In genomic region chr10:49518982-49519578, GRCh38 we compare ENCODE assay signal across 9 cellular contexts.
DNase-seq lines count a peak whose midpoint lies in the region; ATAC-seq and TF ChIP-seq lines count a peak whose summit lies in the region.
"Had no signal": no experiment of that assay in that cellular context is flagged by ENCODE, and none has a peak within 500 bp of the region (broad histone marks: within the 10 kb centered on the region; RNA-seq: fewer than 3 reads in every experiment).

No MANE protein-coding gene starts in this region.

- no CpG with 5 or more reads among the region's 3 CpGs for WGBS in iPS DF 6.9 (ENCODE audit: insufficient coverage, insufficient read length)

- TF ChIP-seq CTCF in astrocyte of the spinal cord (IDR thresholded peaks at IDR 0.05; ENCODE audit: low read depth, low read length): peak; percentile 68

- DNase-seq in DMS153 treated with DMSO at 0.1 percent for 48 hours (lab: John Stamatoyannopoulos, UW; ENCODE audit: unreplicated experiment) (peak; percentile 1), DMS153 (lab: John Stamatoyannopoulos, UW) (no peak), NCI-H345 treated with DMSO at 0.1 percent for 48 hours (lab: John Stamatoyannopoulos, UW; ENCODE audit: unreplicated experiment) (peak; percentile 17), astrocyte of the spinal cord (ENCODE audit: low read depth, low spot score) (peak; percentile 52), iPS DF 6.9 (ENCODE audit: low read depth, low spot score) (peak; percentile 33)

- H3K36me3 ChIP-seq in iPS DF 6.9 (ENCODE audit: control insufficient read depth, insufficient read depth, low read length): no peaks in the 10 kb centered on the region

- no peaks in the 10 kb centered on the region for H3K9me3 Mint-ChIP-seq in stimulated activated memory B cell treated with anti-CD40 and anti-IgM and Interleukin-4, amounts not matched to agents 10 μg/mL and 1 μg/mL and 100 μg/mL, for 72 hours

- H3K27me3 Mint-ChIP-seq in stimulated activated memory B cell treated with anti-CD40 and anti-IgM and Interleukin-4, amounts not matched to agents 10 μg/mL and 1 μg/mL and 100 μg/mL, for 72 hours: no peaks in the 10 kb centered on the region

- H3K4me3 ChIP-seq in astrocyte of the spinal cord (ENCODE audit: low read depth, low read length) (no peak overlapping the region), iPS DF 6.9 (ENCODE audit: low read length) (no peak overlapping the region)
- H3K4me3 ChIP-seq: BLaER1 had no signal

- H3K27ac ChIP-seq in iPS DF 6.9 (ENCODE audit: low read length): no peak overlapping the region
- H3K27ac ChIP-seq: BLaER1 had no signal

- no peaks in the 10 kb centered on the region for H3K4me1 ChIP-seq in iPS DF 6.9 (ENCODE audit: control insufficient read depth, insufficient read depth, low read length)

- ATAC-seq in GM21529 (IDR thresholded peaks at IDR 0.05; ENCODE audit: unreplicated experiment) (peak; percentile 58), HG03469 (IDR thresholded peaks at IDR 0.05; ENCODE audit: unreplicated experiment) (no peak)
- peak; percentile 65 for ATAC-seq in stimulated activated memory B cell treated with anti-CD40 and anti-IgM and Interleukin-4, amounts not matched to agents 10 μg/mL and 1 μg/mL and 100 μg/mL, for 72 hours

- H3K36me3 Mint-ChIP-seq in stimulated activated memory B cell treated with anti-CD40 and anti-IgM and Interleukin-4, amounts not matched to agents 10 μg/mL and 1 μg/mL and 100 μg/mL, for 72 hours: peaks cover 68% of the 10 kb centered on the region

- H3K4me3 Mint-ChIP-seq in stimulated activated memory B cell treated with anti-CD40 and anti-IgM and Interleukin-4, amounts not matched to agents 10 μg/mL and 1 μg/mL and 100 μg/mL, for 72 hours: no peak overlapping the region

- no peaks in the 10 kb centered on the region for H3K9me3 ChIP-seq in iPS DF 6.9 (ENCODE audit: control insufficient read depth, insufficient read depth, low read length)
- H3K9me3 ChIP-seq: BLaER1 had no signal

- H3K4me1 Mint-ChIP-seq in stimulated activated memory B cell treated with anti-CD40 and anti-IgM and Interleukin-4, amounts not matched to agents 10 μg/mL and 1 μg/mL and 100 μg/mL, for 72 hours: peaks cover 18% of the 10 kb centered on the region

- in situ Hi-C loops in astrocyte of the spinal cord (cut with HindIII; ENCODE audit: low sequenced_read_pairs): no loop called here

- H3K27me3 ChIP-seq in iPS DF 6.9 (ENCODE audit: control insufficient read depth, insufficient read depth, low read length): no peaks in the 10 kb centered on the region
- H3K27me3 ChIP-seq: BLaER1 had no signal

- H3K27ac Mint-ChIP-seq in stimulated activated memory B cell treated with anti-CD40 and anti-IgM and Interleukin-4, amounts not matched to agents 10 μg/mL and 1 μg/mL and 100 μg/mL, for 72 hours: peak overlapping the region; percentile 35
